Comparison of ENCODE assay signal across 33 cellular contexts in genomic region chr14:67645414-67645813, GRCh38. TPM values are rescaled to one million over a fixed set of nuclear protein-coding genes. Genes with fewer than 3 reads are reported as not detected.
"Had no signal": no experiment of that assay in that cellular context is flagged by ENCODE, and none has a peak within 500 bp of the region (broad histone marks: within the 10 kb centered on the region; RNA-seq: fewer than 3 reads in every experiment).

No MANE protein-coding gene starts in this region.

- ATAC-seq: activated CD4-positive, CD25-positive, alpha-beta regulatory T cell treated with anti-CD3 and anti-CD28 coated beads, Interleukin-2, amount 50 U/mL, for 24 hours; naive thymus-derived CD8-positive, alpha-beta T cell; SK-N-SH treated with all-trans-retinoic acid at 6 μM for 48 hours; T-helper 17 cell had no signal

- H3K4me1 ChIP-seq: transverse colon had no signal

- H3K4me3 ChIP-seq: adrenal gland, sigmoid colon, smooth muscle cell, transverse colon had no signal

- H3K27me3 Mint-ChIP-seq: activated naive CD8-positive, alpha-beta T cell; naive thymus-derived CD8-positive, alpha-beta T cell; T-helper 17 cell had no signal

- H3K27me3 ChIP-seq: adrenal gland, brain microvascular endothelial cell, sigmoid colon, transverse colon had no signal

- H3K9me3 Mint-ChIP-seq: naive thymus-derived CD8-positive, alpha-beta T cell; neural crest cell had no signal

- DNase-seq: activated CD4-positive, alpha-beta T cell treated with anti-CD3 and anti-CD28 coated beads for 48 hours; activated CD4-positive, alpha-beta T cell treated with anti-CD3 and anti-CD28 coated beads, Interleukin-2, amount 50 U/mL, for 48 hours; activated CD8-positive, alpha-beta memory T cell treated with anti-CD3 and anti-CD28 coated beads for 24 hours; activated effector memory CD4-positive, alpha-beta T cell treated with Interleukin-2 at 50 U/mL for 16 hours; activated naive CD4-positive, alpha-beta T cell treated with Interleukin-2 at 50 U/mL for 16 hours; adrenal gland; aorta; brain microvascular endothelial cell; caudate nucleus; dermis blood vessel endothelial cell; effector CD4-positive, alpha-beta T cell; erythroblast; midbrain; naive thymus-derived CD8-positive, alpha-beta T cell; nucleus accumbens; posterior cingulate gyrus; sigmoid colon; stimulated activated CD4-positive, alpha-beta T cell treated with anti-CD3 and anti-CD28 coated beads, Interleukin-2, amount 100 ng/mL, for 24 hours; stimulated activated naive CD4-positive, alpha-beta T cell; T-helper 17 cell; T1000; transverse colon; WERI-Rb-1 had no signal

- H3K4me3 Mint-ChIP-seq: activated naive CD8-positive, alpha-beta T cell; naive thymus-derived CD8-positive, alpha-beta T cell; neural crest cell; T-helper 17 cell had no signal

- H3K9me3 ChIP-seq: adrenal gland, sigmoid colon, transverse colon had no signal

- FAIRE-seq: endometrium, urothelium cell line had no signal

- H3K27ac ChIP-seq: adrenal gland, brain microvascular endothelial cell, transverse colon, WERI-Rb-1 had no signal

- H3K4me1 Mint-ChIP-seq: neural crest cell had no signal

- H3K27ac Mint-ChIP-seq: activated naive CD8-positive, alpha-beta T cell; T-helper 17 cell had no signal

RNA-seq across cellular contexts. Expression of gene RDH12, which starts 56.3 kb away (rescaled TPM):
- total RNA-seq: aorta; dermis blood vessel endothelial cell; fibroblast of lung; fibroblast of villous mesenchyme; glomerular endothelial cell; naive thymus-derived CD8-positive, alpha-beta T cell; neural crest cell; sigmoid colon; T-helper 17 cell had no signal
- polyA plus RNA-seq: fibroblast of lung; naive thymus-derived CD8-positive, alpha-beta T cell had no signal
